ENCODE assay signal across 28 cellular contexts in genomic region chr1:119222271-119222670, GRCh38.
DNase-seq lines count a peak whose midpoint lies in the region; ATAC-seq, FAIRE-seq and TF ChIP-seq lines count a peak whose summit lies in the region.
"Had no signal": no experiment of that assay in that cellular context is flagged by ENCODE, and none has a peak within 500 bp of the region (broad histone marks: within the 10 kb centered on the region; RNA-seq: fewer than 3 reads in every experiment).

No MANE protein-coding gene starts in this region.

- TF ChIP-seq CTCF in stomach (IDR thresholded peaks at IDR 0.05): no peak

- intact Hi-C loops in stomach (cut with DNase I; ENCODE audit: low total_unique reads): no loop called here

- H3K36me3 ChIP-seq in stomach: peaks cover 0 to 16% (median 3%) of the 10 kb centered on the region in 4 donors
- H3K36me3 ChIP-seq: BE2C, Peyer's patch had no signal

- TF ChIP-seq EP300 in stomach (IDR thresholded peaks at IDR 0.05): no peak

- TF ChIP-seq POLR2A in stomach (IDR thresholded peaks at IDR 0.05): no peak

- H3K27ac ChIP-seq in stomach: no peak overlapping the region
- H3K27ac ChIP-seq: Peyer's patch, tibial nerve had no signal

- no peak overlapping the region for H3K4me3 ChIP-seq in stomach
- H3K4me3 ChIP-seq: lung, Peyer's patch, tibial nerve had no signal

- no peaks in the 10 kb centered on the region for H3K27me3 ChIP-seq in stomach
- H3K27me3 ChIP-seq: Peyer's patch, tibial nerve had no signal

- no peaks in the 10 kb centered on the region for H3K9me3 ChIP-seq in stomach
- H3K9me3 ChIP-seq: BE2C, Peyer's patch, tibial nerve had no signal

- DNase-seq in GM18507 (ENCODE audit: extremely low spot score, insufficient read length, low read depth) (no peak), GM19239 (ENCODE audit: insufficient read length, low spot score) (no peak), GDM1 (lab: John Stamatoyannopoulos, UW) (no peak), stomach (no peak)
- DNase-seq: ACHN; activated CD4-positive, alpha-beta memory T cell treated with anti-CD3 and anti-CD28 coated beads for 36 hours; activated CD8-positive, alpha-beta memory T cell treated with anti-CD3 and anti-CD28 coated beads, Interleukin-2, amount 50 U/mL, for 4 hours; activated naive CD4-positive, alpha-beta T cell; BE2C; central memory CD4-positive, alpha-beta T cell; DMS153; erythroblast; H9; immature natural killer cell; left cardiac atrium; NCI-H1436; NCI-H345; nephron progenitor cell; Peyer's patch; SHP77; stimulated activated CD4-positive, alpha-beta T cell treated with anti-CD3 and anti-CD28 coated beads, Interleukin-4, amount 100 ng/mL, for 4 hours; T-helper 2 cell had no signal

- no peaks in the 10 kb centered on the region for H3K4me1 ChIP-seq in stomach
- H3K4me1 ChIP-seq: BE2C, Peyer's patch, tibial nerve had no signal

- peak; percentile 49 for ATAC-seq in HG02610 (IDR thresholded peaks at IDR 0.05; ENCODE audit: unreplicated experiment)
- peak; percentile 65 for ATAC-seq in HG03558 (IDR thresholded peaks at IDR 0.05; ENCODE audit: extremely low read depth, unreplicated experiment)
- ATAC-seq in GM21515 (IDR thresholded peaks at IDR 0.05; ENCODE audit: unreplicated experiment): no peak
- ATAC-seq in HG02981 (IDR thresholded peaks at IDR 0.05; ENCODE audit: unreplicated experiment): no peak
- ATAC-seq: left cardiac atrium had no signal

- 93 to 94% (median 93%) methylated on average over 5 of the region's 5 CpGs for WGBS in stomach, 5 donors

- FAIRE-seq in GM18507 (lab: Jason Lieb, UNC): peak; percentile 59
- FAIRE-seq in GM19239 (lab: Jason Lieb, UNC): peak; percentile 11

Comparison
In these comparisons a context has a peak if more than half of its experiments do, and no peak if none do; other contexts are left out.
1. ATAC-seq: peak in HG02610 (single experiment) and HG03558 (single experiment); none in GM21515 (single experiment) and HG02981 (single experiment).